Comparison of ENCODE assay signal across 1 cellular context in genomic region chr9:3528466-3528865, GRCh38.
TF ChIP-seq lines count a peak whose summit lies in the region.

No MANE protein-coding gene starts in this region.

TF ChIP-seq in GM23338, 12 proteins besides CTCF, POLR2A, EP300 and RAD21 (continued from another document):
- TF ChIP-seq, protein P1, sequence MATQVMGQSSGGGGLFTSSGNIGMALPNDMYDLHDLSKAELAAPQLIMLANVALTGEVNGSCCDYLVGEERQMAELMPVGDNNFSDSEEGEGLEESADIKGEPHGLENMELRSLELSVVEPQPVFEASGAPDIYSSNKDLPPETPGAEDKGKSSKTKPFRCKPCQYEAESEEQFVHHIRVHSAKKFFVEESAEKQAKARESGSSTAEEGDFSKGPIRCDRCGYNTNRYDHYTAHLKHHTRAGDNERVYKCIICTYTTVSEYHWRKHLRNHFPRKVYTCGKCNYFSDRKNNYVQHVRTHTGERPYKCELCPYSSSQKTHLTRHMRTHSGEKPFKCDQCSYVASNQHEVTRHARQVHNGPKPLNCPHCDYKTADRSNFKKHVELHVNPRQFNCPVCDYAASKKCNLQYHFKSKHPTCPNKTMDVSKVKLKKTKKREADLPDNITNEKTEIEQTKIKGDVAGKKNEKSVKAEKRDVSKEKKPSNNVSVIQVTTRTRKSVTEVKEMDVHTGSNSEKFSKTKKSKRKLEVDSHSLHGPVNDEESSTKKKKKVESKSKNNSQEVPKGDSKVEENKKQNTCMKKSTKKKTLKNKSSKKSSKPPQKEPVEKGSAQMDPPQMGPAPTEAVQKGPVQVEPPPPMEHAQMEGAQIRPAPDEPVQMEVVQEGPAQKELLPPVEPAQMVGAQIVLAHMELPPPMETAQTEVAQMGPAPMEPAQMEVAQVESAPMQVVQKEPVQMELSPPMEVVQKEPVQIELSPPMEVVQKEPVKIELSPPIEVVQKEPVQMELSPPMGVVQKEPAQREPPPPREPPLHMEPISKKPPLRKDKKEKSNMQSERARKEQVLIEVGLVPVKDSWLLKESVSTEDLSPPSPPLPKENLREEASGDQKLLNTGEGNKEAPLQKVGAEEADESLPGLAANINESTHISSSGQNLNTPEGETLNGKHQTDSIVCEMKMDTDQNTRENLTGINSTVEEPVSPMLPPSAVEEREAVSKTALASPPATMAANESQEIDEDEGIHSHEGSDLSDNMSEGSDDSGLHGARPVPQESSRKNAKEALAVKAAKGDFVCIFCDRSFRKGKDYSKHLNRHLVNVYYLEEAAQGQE (IDR thresholded peaks at IDR 0.05; ENCODE audit: unreplicated experiment), result no peak
- TF ChIP-seq STAT1 (IDR thresholded peaks at IDR 0.05; ENCODE audit: unreplicated experiment) (no peak), ZNF114 (CRISPR knock-in tag; IDR thresholded peaks at IDR 0.05) (no peak)
